In genomic region chr11:30861506-30861905, GRCh38 we compare ENCODE assay signal across 17 cellular contexts.
DNase-seq lines count a peak whose midpoint lies in the region; ATAC-seq and TF ChIP-seq lines count a peak whose summit lies in the region.
"Had no signal": no experiment of that assay in that cellular context is flagged by ENCODE, and none has a peak within 500 bp of the region (broad histone marks: within the 10 kb centered on the region; RNA-seq: fewer than 3 reads in every experiment).

No MANE protein-coding gene starts in this region.

- H3K27me3 ChIP-seq in GM23338 (ENCODE audit: insufficient read depth) = no peaks in the 10 kb centered on the region
- H3K27me3 ChIP-seq in neural progenitor cell = no peaks in the 10 kb centered on the region
- H3K27me3 ChIP-seq in psoas muscle (ENCODE audit: insufficient read depth in 3 of 3, low read length in 2 of 3) = no peaks in the 10 kb centered on the region
- H3K27me3 ChIP-seq: BLaER1 had no signal

- no peak overlapping the region for H3K4me3 ChIP-seq in GM23338
- no peak overlapping the region for H3K4me3 ChIP-seq in neural progenitor cell
- H3K4me3 ChIP-seq in psoas muscle = no peak overlapping the region
- H3K4me3 ChIP-seq: BLaER1 had no signal

- H3F3A ChIP-seq in GM23338 (replicated peaks; ENCODE audit: low read depth) = no peaks in the 10 kb centered on the region
- H3F3A ChIP-seq in neural progenitor cell (ENCODE audit: low read depth) = peaks cover 33% of the 10 kb centered on the region

- H3K27ac Mint-ChIP-seq in GM23338 (no peak overlapping the region), neural progenitor cell (no peak overlapping the region)
- H3K27ac Mint-ChIP-seq: B cell; CD4-positive, CD25-positive, alpha-beta regulatory T cell; CD8-positive, alpha-beta T cell had no signal

- H3K36me3 Mint-ChIP-seq in GM23338 (ENCODE audit: low read depth) (no peaks in the 10 kb centered on the region), neural progenitor cell (no peaks in the 10 kb centered on the region)
- H3K36me3 Mint-ChIP-seq: CD4-positive, CD25-positive, alpha-beta regulatory T cell; CD8-positive, alpha-beta T cell had no signal

- H3K79me2 ChIP-seq in GM23338 (replicated peaks; ENCODE audit: insufficient read depth) (no peaks in the 10 kb centered on the region), neural progenitor cell (ENCODE audit: low read depth) (no peaks in the 10 kb centered on the region)

- no peaks in the 10 kb centered on the region for H4K20me1 ChIP-seq in GM23338 (replicated peaks; ENCODE audit: insufficient read depth)
- H4K20me1 ChIP-seq in neural progenitor cell (ENCODE audit: low read depth) = no peaks in the 10 kb centered on the region
- H4K20me1 ChIP-seq: BLaER1 had no signal

- H3K9me3 Mint-ChIP-seq in GM23338 (no peaks in the 10 kb centered on the region; the same call in 2 of the 3 replicates), neural progenitor cell (no peaks in the 10 kb centered on the region)
- H3K9me3 Mint-ChIP-seq: CD8-positive, alpha-beta T cell had no signal

- H3K27ac ChIP-seq in GM23338 (ENCODE audit: low read depth) (no peak overlapping the region), neural progenitor cell (no peak overlapping the region), psoas muscle (no peak overlapping the region)
- H3K27ac ChIP-seq: 22Rv1, BLaER1, C4-2B had no signal

- WGBS in psoas muscle, 3 donors = 69 to 74% (median 71%) methylated on average over 8 of the region's 8 CpGs

- TF ChIP-seq CTCF in GM23338 (conservative IDR thresholded peaks at IDR 0.05; ENCODE audit: low read depth in 2 of 2) = no peak
- TF ChIP-seq CTCF in neural progenitor cell (IDR thresholded peaks at IDR 0.05) = no peak
- TF ChIP-seq CTCF in psoas muscle (IDR thresholded peaks at IDR 0.05) = no peak

- H3K36me3 ChIP-seq in GM23338 (ENCODE audit: insufficient read depth) = no peaks in the 10 kb centered on the region
- H3K36me3 ChIP-seq in neural progenitor cell = no peaks in the 10 kb centered on the region
- H3K36me3 ChIP-seq in psoas muscle (ENCODE audit: insufficient read depth in 1 of 2, low read depth in 1 of 2) = no peaks in the 10 kb centered on the region
- H3K36me3 ChIP-seq: BLaER1 had no signal

- no peak overlapping the region for H3K9ac ChIP-seq in neural progenitor cell
- H3K9ac ChIP-seq: BLaER1 had no signal

- peak; percentile 20; the same call in 2 of the 3 replicates for ATAC-seq in GM23338
- ATAC-seq in SK-N-SH treated with all-trans-retinoic acid at 6 μM for 48 hours = no peak; the same call in 2 of the 3 replicates
- peak; percentile 40 for ATAC-seq in left lobe of liver
- ATAC-seq in psoas muscle = no peak
- no peak for ATAC-seq in HG03432 (IDR thresholded peaks at IDR 0.05; ENCODE audit: unreplicated experiment)
- ATAC-seq: CD8-positive, alpha-beta T cell had no signal

- H3K9me2 ChIP-seq in GM23338 (ENCODE audit: insufficient read depth) = no peaks in the 10 kb centered on the region

- intact Hi-C loops in psoas muscle (cut with DNase I) = no loop called here

- DNase-seq in GM23338 (ENCODE audit: low spot score) (no peak), left lobe of liver (ENCODE audit: low spot score) (no peak), neural progenitor cell (ENCODE audit: low spot score) (no peak), psoas muscle (no peak), NOMO-1 treated with DMSO at 0.1 percent for 48 hours (lab: John Stamatoyannopoulos, UW; ENCODE audit: unreplicated experiment) (no peak)
- DNase-seq: Caco-2; CD4-positive, CD25-positive, alpha-beta regulatory T cell; CD8-positive, alpha-beta T cell; DMS153; DND-41; HCEC 1CT had no signal

- H2AFZ ChIP-seq in GM23338 (peak overlapping the region; percentile 53; the same call in 1 of the 2 replicates), neural progenitor cell (replicated peaks) (no peak overlapping the region)

- peaks cover 31% of the 10 kb centered on the region for H3K4me1 Mint-ChIP-seq in GM23338
- H3K4me1 Mint-ChIP-seq in neural progenitor cell = peaks cover 36% of the 10 kb centered on the region
- H3K4me1 Mint-ChIP-seq: B cell; CD4-positive, CD25-positive, alpha-beta regulatory T cell had no signal

- no peaks in the 10 kb centered on the region for H3K27me3 Mint-ChIP-seq in GM23338 (ENCODE audit: insufficient read depth, low read depth, poor library complexity)
- peaks cover 2% of the 10 kb centered on the region for H3K27me3 Mint-ChIP-seq in neural progenitor cell (ENCODE audit: insufficient read depth, low read depth)
- H3K27me3 Mint-ChIP-seq: B cell had no signal

- H3K9me3 ChIP-seq in neural progenitor cell (ENCODE audit: low read depth) (no peaks in the 10 kb centered on the region), psoas muscle (no peaks in the 10 kb centered on the region)
- H3K9me3 ChIP-seq: BLaER1, Caco-2 had no signal

- H3K4me3 Mint-ChIP-seq in GM23338 (no peak overlapping the region), neural progenitor cell (no peak overlapping the region)
- H3K4me3 Mint-ChIP-seq: B cell; CD4-positive, CD25-positive, alpha-beta regulatory T cell; CD8-positive, alpha-beta T cell had no signal

- H3K4me1 ChIP-seq in GM23338 (ENCODE audit: insufficient read depth) (peaks cover 32% of the 10 kb centered on the region), neural progenitor cell (peaks cover 37% of the 10 kb centered on the region), psoas muscle (no peaks in the 10 kb centered on the region)
- H3K4me1 ChIP-seq: BLaER1, Caco-2 had no signal

- H3K4me2 ChIP-seq in GM23338 = no peak overlapping the region
- peak overlapping the region; percentile 59 for H3K4me2 ChIP-seq in neural progenitor cell
- H3K4me2 ChIP-seq: BLaER1 had no signal

TF ChIP-seq in GM23338, 12 proteins besides CTCF, POLR2A, EP300 and RAD21 (continues in another document):
- TF ChIP-seq POLR2AphosphoS5 (IDR thresholded peaks at IDR 0.05; ENCODE audit: low read depth) (no peak), STAT1 (IDR thresholded peaks at IDR 0.05; ENCODE audit: unreplicated experiment) (no peak), EZH2 (IDR thresholded peaks at IDR 0.05; ENCODE audit: low read depth, unreplicated experiment) (no peak), JUNB (IDR thresholded peaks at IDR 0.05; ENCODE audit: unreplicated experiment) (no peak), NANOG (IDR thresholded peaks at IDR 0.05; ENCODE audit: borderline replicate concordance) (no peak), ZNF331 (CRISPR knock-in tag; IDR thresholded peaks at IDR 0.05; ENCODE audit: low read depth) (no peak), ZNF114 (CRISPR knock-in tag; IDR thresholded peaks at IDR 0.05) (no peak), CREB1 (CRISPR knock-in tag; IDR thresholded peaks at IDR 0.05; ENCODE audit: low read depth) (no peak)

TF ChIP-seq in SK-N-SH treated with all-trans-retinoic acid at 6 μM for 48 hours, 23 proteins besides CTCF, POLR2A, EP300 and RAD21:
- TF ChIP-seq ESRRG (CRISPR knock-in tag; IDR thresholded peaks at IDR 0.05) (peak; percentile 45; the same call in 1 of the 2 replicates), TCF4 (CRISPR knock-in tag; IDR thresholded peaks at IDR 0.05; ENCODE audit: borderline replicate concordance) (peak; percentile 96), TSHZ2 (CRISPR knock-in tag; IDR thresholded peaks at IDR 0.05) (peak; percentile 85; the same call in 1 of the 2 replicates), ZFP30 (CRISPR knock-in tag; IDR thresholded peaks at IDR 0.05) (no peak)

Comparison
In these comparisons a context has a peak if more than half of its experiments do, and no peak if none do; other contexts are left out.
1. ATAC-seq: peak in GM23338 (single experiment) and left lobe of liver (single experiment); none in SK-N-SH treated with all-trans-retinoic acid at 6 μM for 48 hours (single experiment), psoas muscle (0 of 4) and HG03432 (single experiment).